ENCODE assay signal across 16 cellular contexts in the genomic region with DNA sequence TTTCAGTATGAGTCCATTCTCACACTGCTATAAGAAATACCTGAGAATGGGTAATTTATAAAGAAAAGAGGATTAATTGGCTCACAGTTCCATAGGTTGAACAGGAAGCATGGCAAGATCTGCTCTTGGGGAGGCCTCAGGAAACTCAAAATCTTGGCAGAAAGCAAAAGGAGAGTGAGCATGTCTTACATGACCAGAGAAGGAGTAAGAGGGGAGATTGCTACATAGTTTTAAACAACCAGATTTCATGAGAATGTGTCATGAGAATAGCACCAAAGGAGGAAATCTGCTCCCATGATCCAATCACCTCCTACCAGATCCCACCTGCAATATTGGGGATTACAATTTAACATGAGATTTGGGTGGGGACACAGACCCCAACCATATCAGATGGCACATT.
"Had no signal": no experiment of that assay in that cellular context is flagged by ENCODE, and none has a peak within 500 bp of the region (broad histone marks: within the 10 kb centered on the region; RNA-seq: fewer than 3 reads in every experiment).

No MANE protein-coding gene starts in this region.

- H3K27ac ChIP-seq: brain microvascular endothelial cell, esophagus muscularis mucosa, prostate gland, right atrium auricular region, skin epidermis had no signal

- H3K27me3 ChIP-seq: brain microvascular endothelial cell, esophagus muscularis mucosa, right atrium auricular region had no signal

- H3K9me3 ChIP-seq: esophagus muscularis mucosa, prostate gland, right atrium auricular region had no signal

- ATAC-seq: activated T-helper 17 cell treated with anti-CD3 and anti-CD28 coated beads, Interleukin-2, amount 50 U/mL, for 72 hours; left cardiac atrium; stimulated activated naive CD8-positive, alpha-beta T cell treated with anti-CD3 and anti-CD28 coated beads, Interleukin-15, Interleukin-2, amounts not matched to agents 100 U/mL and 50 U/mL, for 24 hours had no signal

- DNase-seq: activated B cell treated with CpG ODN at 0.5 μM for 24 hours; activated CD4-positive, alpha-beta memory T cell treated with anti-CD3 and anti-CD28 coated beads, Interleukin-2, amount 10 ng/mL, durations not matched to agents 7 days and 5 days; activated CD4-positive, alpha-beta T cell treated with anti-CD3 and anti-CD28 coated beads for 48 hours; activated naive CD4-positive, alpha-beta T cell; activated naive CD8-positive, alpha-beta T cell treated with anti-CD3 and anti-CD28 coated beads, Interleukin-2, amount 10 ng/mL, durations not matched to agents 7 days and 5 days; activated T-cell treated with anti-CD3 and anti-CD28 coated beads, Interleukin-2, amount 50 U/mL, for 1 hour; anterior cingulate cortex; brain microvascular endothelial cell; effector CD8-positive, alpha-beta T cell; left cardiac atrium; stimulated activated naive CD8-positive, alpha-beta T cell treated with anti-CD3 and anti-CD28 coated beads, Interleukin-15, Interleukin-2, amounts not matched to agents 100 U/mL and 50 U/mL, for 24 hours had no signal

- H3K4me3 ChIP-seq: esophagus muscularis mucosa, prostate gland, right atrium auricular region, skin epidermis had no signal

- H3K4me1 ChIP-seq: esophagus muscularis mucosa, prostate gland, right atrium auricular region had no signal

- H3K36me3 ChIP-seq: brain microvascular endothelial cell, esophagus muscularis mucosa, prostate gland, right atrium auricular region had no signal
